ENCODE assay signal across 10 cellular contexts in genomic region chr3:62109534-62109933, GRCh38.
DNase-seq lines count a peak whose midpoint lies in the region; ATAC-seq and TF ChIP-seq lines count a peak whose summit lies in the region.
"Had no signal": no experiment of that assay in that cellular context is flagged by ENCODE, and none has a peak within 500 bp of the region (broad histone marks: within the 10 kb centered on the region; RNA-seq: fewer than 3 reads in every experiment).

No MANE protein-coding gene starts in this region.

- H3K27me3 ChIP-seq in heart right ventricle (no peaks in the 10 kb centered on the region), upper lobe of right lung (no peaks in the 10 kb centered on the region), thyroid gland (no peaks in the 10 kb centered on the region)
- H3K27me3 ChIP-seq in effector memory CD4-positive, alpha-beta T cell (replicated peaks; ENCODE audit: control insufficient read depth, insufficient read depth, low read length, poor library complexity, severe bottlenecking): no peaks in the 10 kb centered on the region

- TF ChIP-seq CTCF in WI38 (IDR thresholded peaks at IDR 0.05; ENCODE audit: low read depth, low read length) (peak; percentile 38), heart right ventricle (IDR thresholded peaks at IDR 0.05) (peak in 1 of 9 donors; percentile 2), upper lobe of right lung (IDR thresholded peaks at IDR 0.05) (no peak), thyroid gland (IDR thresholded peaks at IDR 0.05) (no peak)

- WGBS in heart right ventricle, 2 donors: 43 to 91% methylated on average over 1 of the region's 1 CpG
- 95 to 100% methylated on average over 1 of the region's 1 CpG for WGBS in thyroid gland, 2 donors

- intact Hi-C loops in heart right ventricle (cut with DNase I) (no loop called here), upper lobe of right lung (cut with DNase I) (no loop called here), thyroid gland (cut with DNase I) (no loop called here)

- peak; percentile 4 for DNase-seq in stimulated activated CD4-positive, alpha-beta T cell treated with anti-CD3 and anti-CD28 coated beads, Interleukin-15, amount 100 ng/mL, for 24 hours
- no peak for DNase-seq in stimulated activated CD4-positive, alpha-beta T cell treated with anti-CD3 and anti-CD28 coated beads, Interleukin-4, amount 100 ng/mL, for 4 hours
- DNase-seq in heart right ventricle (no peak), upper lobe of right lung (no peak), thyroid gland (no peak), NCI-H2227 treated with DMSO at 0.1 percent for 48 hours (lab: John Stamatoyannopoulos, UW) (no peak)
- DNase-seq in effector memory CD4-positive, alpha-beta T cell: no peak
- DNase-seq: CD4-positive, alpha-beta memory T cell; NCI-H2081 treated with DMSO at 0.1 percent for 48 hours had no signal

- no peak overlapping the region for H3K4me3 ChIP-seq in WI38 (ENCODE audit: low read depth, low read length)
- H3K4me3 ChIP-seq in heart right ventricle: no peak overlapping the region
- no peak overlapping the region for H3K4me3 ChIP-seq in upper lobe of right lung
- H3K4me3 ChIP-seq in thyroid gland (replicated peaks in 1 of 3): no peak overlapping the region
- no peak overlapping the region for H3K4me3 ChIP-seq in effector memory CD4-positive, alpha-beta T cell (ENCODE audit: insufficient read depth, low read depth, low read length, poor library complexity, severe bottlenecking)

- no peak overlapping the region for H3K27ac ChIP-seq in heart right ventricle
- H3K27ac ChIP-seq in upper lobe of right lung: no peak overlapping the region
- no peak overlapping the region for H3K27ac ChIP-seq in thyroid gland
- no peak overlapping the region for H3K27ac ChIP-seq in effector memory CD4-positive, alpha-beta T cell (ENCODE audit: insufficient read depth, low read length, poor library complexity, severe bottlenecking)

- peak in 6 of 8 donors; percentile 62 to 96 (median 80) for ATAC-seq in heart right ventricle
- ATAC-seq in upper lobe of right lung: peak; percentile 62

- TF ChIP-seq POLR2A in thyroid gland (IDR thresholded peaks at IDR 0.05): no peak

- H3K9me3 ChIP-seq in heart right ventricle (peaks cover 0 to 15% (median 0%) of the 10 kb centered on the region in 11 donors), upper lobe of right lung (no peaks in the 10 kb centered on the region), thyroid gland (no peaks in the 10 kb centered on the region)
- H3K9me3 ChIP-seq in effector memory CD4-positive, alpha-beta T cell (ENCODE audit: control insufficient read depth, low read length): no peaks in the 10 kb centered on the region

- H3K4me1 ChIP-seq in heart right ventricle: peaks cover 0 to 19% (median 3%) of the 10 kb centered on the region in 9 donors
- no peaks in the 10 kb centered on the region for H3K4me1 ChIP-seq in upper lobe of right lung
- no peaks in the 10 kb centered on the region for H3K4me1 ChIP-seq in thyroid gland
- H3K4me1 ChIP-seq in effector memory CD4-positive, alpha-beta T cell (ENCODE audit: control insufficient read depth, insufficient read depth, low read length, poor library complexity, severe bottlenecking): no peaks in the 10 kb centered on the region

- H3K36me3 ChIP-seq in heart right ventricle: no peaks in the 10 kb centered on the region
- H3K36me3 ChIP-seq in upper lobe of right lung: no peaks in the 10 kb centered on the region
- no peaks in the 10 kb centered on the region for H3K36me3 ChIP-seq in thyroid gland
- H3K36me3 ChIP-seq in effector memory CD4-positive, alpha-beta T cell (ENCODE audit: control insufficient read depth, insufficient read depth, low read length): no peaks in the 10 kb centered on the region
